Comparison of ENCODE assay signal across 1 cellular context in the genomic region with DNA sequence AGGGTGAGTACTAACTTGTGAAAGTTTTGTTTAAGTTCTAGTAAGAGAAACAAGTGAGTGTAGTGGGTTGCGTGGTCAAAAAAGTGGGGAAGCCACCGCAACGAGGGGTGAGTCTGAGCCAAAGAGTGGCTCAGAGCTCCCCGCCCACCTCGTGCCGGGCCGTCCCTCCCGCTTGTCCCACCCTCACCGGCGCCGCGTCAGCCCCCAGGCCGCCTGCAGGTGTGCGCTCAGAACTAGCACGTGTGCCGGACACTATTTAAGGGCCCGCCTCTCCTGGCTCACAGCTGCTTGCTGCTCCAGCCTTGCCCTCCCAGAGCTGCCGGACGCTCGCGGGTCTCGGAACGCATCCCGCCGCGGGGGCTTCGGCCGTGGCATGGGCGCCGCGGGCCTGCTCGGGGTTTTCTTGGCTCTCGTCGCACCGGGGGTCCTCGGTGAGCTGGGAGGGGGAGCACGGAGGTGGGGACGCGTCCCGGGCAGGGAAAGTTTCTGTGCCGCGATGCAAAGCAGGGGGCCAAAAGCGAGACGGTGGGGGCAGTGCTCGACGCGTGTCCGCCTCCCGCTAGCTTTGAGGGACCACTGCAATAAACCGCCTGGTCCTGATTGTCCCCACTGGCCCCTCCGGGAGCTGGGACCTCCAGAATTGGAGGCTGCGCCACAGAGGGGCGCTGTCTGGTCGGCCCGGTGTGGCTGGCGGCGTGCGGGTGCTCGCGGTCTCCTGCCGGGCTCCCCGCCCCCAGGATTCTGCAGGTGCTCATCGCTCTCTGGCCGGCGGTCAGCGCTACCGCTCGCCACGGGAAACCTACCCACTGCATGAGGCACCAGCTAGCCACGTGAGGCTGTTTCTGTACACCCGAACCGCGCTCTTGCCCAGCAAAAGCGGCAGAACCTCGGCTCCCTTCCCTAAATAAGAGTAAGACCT.
TF ChIP-seq lines count a peak whose summit lies in the region.

Gene CR2, plus strand, starts transcription at position 283 of the 919 bp plus-strand sequence. Its CDS starts 91 bp downstream, at position 374.

TF ChIP-seq in K562, 482 proteins besides CTCF, POLR2A, EP300 and RAD21 (continued from another document and continues in another):
- TF ChIP-seq, protein P1, sequence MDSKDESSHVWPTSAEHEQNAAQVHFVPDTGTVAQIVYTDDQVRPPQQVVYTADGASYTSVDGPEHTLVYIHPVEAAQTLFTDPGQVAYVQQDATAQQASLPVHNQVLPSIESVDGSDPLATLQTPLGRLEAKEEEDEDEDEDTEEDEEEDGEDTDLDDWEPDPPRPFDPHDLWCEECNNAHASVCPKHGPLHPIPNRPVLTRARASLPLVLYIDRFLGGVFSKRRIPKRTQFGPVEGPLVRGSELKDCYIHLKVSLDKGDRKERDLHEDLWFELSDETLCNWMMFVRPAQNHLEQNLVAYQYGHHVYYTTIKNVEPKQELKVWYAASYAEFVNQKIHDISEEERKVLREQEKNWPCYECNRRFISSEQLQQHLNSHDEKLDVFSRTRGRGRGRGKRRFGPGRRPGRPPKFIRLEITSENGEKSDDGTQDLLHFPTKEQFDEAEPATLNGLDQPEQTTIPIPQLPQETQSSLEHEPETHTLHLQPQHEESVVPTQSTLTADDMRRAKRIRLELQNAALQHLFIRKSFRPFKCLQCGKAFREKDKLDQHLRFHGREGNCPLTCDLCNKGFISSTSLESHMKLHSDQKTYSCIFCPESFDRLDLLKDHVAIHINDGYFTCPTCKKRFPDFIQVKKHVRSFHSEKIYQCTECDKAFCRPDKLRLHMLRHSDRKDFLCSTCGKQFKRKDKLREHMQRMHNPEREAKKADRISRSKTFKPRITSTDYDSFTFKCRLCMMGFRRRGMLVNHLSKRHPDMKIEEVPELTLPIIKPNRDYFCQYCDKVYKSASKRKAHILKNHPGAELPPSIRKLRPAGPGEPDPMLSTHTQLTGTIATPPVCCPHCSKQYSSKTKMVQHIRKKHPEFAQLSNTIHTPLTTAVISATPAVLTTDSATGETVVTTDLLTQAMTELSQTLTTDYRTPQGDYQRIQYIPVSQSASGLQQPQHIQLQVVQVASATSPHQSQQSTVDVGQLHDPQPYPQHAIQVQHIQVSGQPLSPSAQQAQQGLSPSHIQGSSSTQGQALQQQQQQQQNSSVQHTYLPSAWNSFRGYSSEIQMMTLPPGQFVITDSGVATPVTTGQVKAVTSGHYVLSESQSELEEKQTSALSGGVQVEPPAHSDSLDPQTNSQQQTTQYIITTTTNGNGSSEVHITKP (IDR thresholded peaks at IDR 0.05; ENCODE audit: partially characterized antibody), result no peak
- no peak for TF ChIP-seq ZC3H4 (CRISPR knock-in tag; IDR thresholded peaks at IDR 0.05; ENCODE audit: borderline replicate concordance)
- no peak for TF ChIP-seq ZNF436 (CRISPR knock-in tag; IDR thresholded peaks at IDR 0.05)
- no peak for TF ChIP-seq WHSC1 (IDR thresholded peaks at IDR 0.05; ENCODE audit: low read length)
- TF ChIP-seq, protein P2, sequence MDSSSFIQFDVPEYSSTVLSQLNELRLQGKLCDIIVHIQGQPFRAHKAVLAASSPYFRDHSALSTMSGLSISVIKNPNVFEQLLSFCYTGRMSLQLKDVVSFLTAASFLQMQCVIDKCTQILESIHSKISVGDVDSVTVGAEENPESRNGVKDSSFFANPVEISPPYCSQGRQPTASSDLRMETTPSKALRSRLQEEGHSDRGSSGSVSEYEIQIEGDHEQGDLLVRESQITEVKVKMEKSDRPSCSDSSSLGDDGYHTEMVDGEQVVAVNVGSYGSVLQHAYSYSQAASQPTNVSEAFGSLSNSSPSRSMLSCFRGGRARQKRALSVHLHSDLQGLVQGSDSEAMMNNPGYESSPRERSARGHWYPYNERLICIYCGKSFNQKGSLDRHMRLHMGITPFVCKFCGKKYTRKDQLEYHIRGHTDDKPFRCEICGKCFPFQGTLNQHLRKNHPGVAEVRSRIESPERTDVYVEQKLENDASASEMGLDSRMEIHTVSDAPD (CRISPR knock-in tag; IDR thresholded peaks at IDR 0.05), result no peak
- TF ChIP-seq ZKSCAN3 (CRISPR knock-in tag; IDR thresholded peaks at IDR 0.05), result no peak
- no peak for TF ChIP-seq COPS2 (conservative IDR thresholded peaks at IDR 0.05)
- TF ChIP-seq PTTG1 (tag; IDR thresholded peaks at IDR 0.05; ENCODE audit: low read depth), result no peak
- TF ChIP-seq XRCC5 (IDR thresholded peaks at IDR 0.05; ENCODE audit: low read depth, low read length), result no peak
- TF ChIP-seq RBBP5 (IDR thresholded peaks at IDR 0.05; ENCODE audit: borderline replicate concordance, insufficient read depth, low read length, poor library complexity, severe bottlenecking), result peak; percentile 42
- no peak for TF ChIP-seq GTF2F1 (IDR thresholded peaks at IDR 0.05; ENCODE audit: low read depth, low read length)
- TF ChIP-seq SLC30A9 (CRISPR knock-in tag; IDR thresholded peaks at IDR 0.05), result no peak
- TF ChIP-seq, protein P3, sequence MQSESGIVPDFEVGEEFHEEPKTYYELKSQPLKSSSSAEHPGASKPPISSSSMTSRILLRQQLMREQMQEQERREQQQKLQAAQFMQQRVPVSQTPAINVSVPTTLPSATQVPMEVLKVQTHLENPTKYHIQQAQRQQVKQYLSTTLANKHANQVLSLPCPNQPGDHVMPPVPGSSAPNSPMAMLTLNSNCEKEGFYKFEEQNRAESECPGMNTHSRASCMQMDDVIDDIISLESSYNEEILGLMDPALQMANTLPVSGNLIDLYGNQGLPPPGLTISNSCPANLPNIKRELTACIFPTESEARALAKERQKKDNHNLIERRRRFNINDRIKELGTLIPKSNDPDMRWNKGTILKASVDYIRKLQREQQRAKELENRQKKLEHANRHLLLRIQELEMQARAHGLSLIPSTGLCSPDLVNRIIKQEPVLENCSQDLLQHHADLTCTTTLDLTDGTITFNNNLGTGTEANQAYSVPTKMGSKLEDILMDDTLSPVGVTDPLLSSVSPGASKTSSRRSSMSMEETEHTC (IDR thresholded peaks at IDR 0.05), result no peak
- peak; percentile 92 for TF ChIP-seq ZNF57 (CRISPR knock-in tag; IDR thresholded peaks at IDR 0.05)
- no peak for TF ChIP-seq TEAD4 (IDR thresholded peaks at IDR 0.05; ENCODE audit: low read length)
- 0 out of 2 replicates have a peak, but pooled peaks have one; percentile 53 for TF ChIP-seq TEAD4 (CRISPR knock-in tag; IDR thresholded peaks at IDR 0.05; ENCODE audit: borderline replicate concordance)
- no peak for TF ChIP-seq ZFP1 (CRISPR knock-in tag; IDR thresholded peaks at IDR 0.05)
- TF ChIP-seq SMAD4 (CRISPR knock-in tag; conservative IDR thresholded peaks at IDR 0.05), result 0 out of 2 replicates have a peak, but pooled peaks have one; percentile 19
- no peak for TF ChIP-seq ZNF584 (CRISPR knock-in tag; IDR thresholded peaks at IDR 0.05; ENCODE audit: low read depth)
- TF ChIP-seq RCOR1 (IDR thresholded peaks at IDR 0.05; ENCODE audit: borderline replicate concordance in 1 of 2, low read depth in 2 of 2, low read length in 2 of 2), result no peak
- no peak for TF ChIP-seq RBM39 (optimal IDR thresholded peaks at IDR 0.05; ENCODE audit: low read depth, low read length)
- TF ChIP-seq CREM (IDR thresholded peaks at IDR 0.05; ENCODE audit: low read depth), result no peak
- TF ChIP-seq ZNF282 (CRISPR knock-in tag; IDR thresholded peaks at IDR 0.05), result no peak
- no peak for TF ChIP-seq HCFC1 (IDR thresholded peaks at IDR 0.05; ENCODE audit: low read depth, low read length)
- no peak for TF ChIP-seq THRA (IDR thresholded peaks at IDR 0.05)
- no peak for TF ChIP-seq ZHX1 (conservative IDR thresholded peaks at IDR 0.05; ENCODE audit: low read length)
- TF ChIP-seq, protein P4, sequence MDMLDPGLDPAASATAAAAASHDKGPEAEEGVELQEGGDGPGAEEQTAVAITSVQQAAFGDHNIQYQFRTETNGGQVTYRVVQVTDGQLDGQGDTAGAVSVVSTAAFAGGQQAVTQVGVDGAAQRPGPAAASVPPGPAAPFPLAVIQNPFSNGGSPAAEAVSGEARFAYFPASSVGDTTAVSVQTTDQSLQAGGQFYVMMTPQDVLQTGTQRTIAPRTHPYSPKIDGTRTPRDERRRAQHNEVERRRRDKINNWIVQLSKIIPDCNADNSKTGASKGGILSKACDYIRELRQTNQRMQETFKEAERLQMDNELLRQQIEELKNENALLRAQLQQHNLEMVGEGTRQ (CRISPR knock-in tag; IDR thresholded peaks at IDR 0.05), result no peak; the same call in 1 of the 2 replicates
- no peak for TF ChIP-seq TGIF2 (CRISPR knock-in tag; IDR thresholded peaks at IDR 0.05)
- TF ChIP-seq, protein P5, sequence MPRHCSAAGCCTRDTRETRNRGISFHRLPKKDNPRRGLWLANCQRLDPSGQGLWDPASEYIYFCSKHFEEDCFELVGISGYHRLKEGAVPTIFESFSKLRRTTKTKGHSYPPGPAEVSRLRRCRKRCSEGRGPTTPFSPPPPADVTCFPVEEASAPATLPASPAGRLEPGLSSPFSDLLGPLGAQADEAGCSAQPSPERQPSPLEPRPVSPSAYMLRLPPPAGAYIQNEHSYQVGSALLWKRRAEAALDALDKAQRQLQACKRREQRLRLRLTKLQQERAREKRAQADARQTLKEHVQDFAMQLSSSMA (CRISPR knock-in tag; IDR thresholded peaks at IDR 0.05), result no peak
- TF ChIP-seq CAMTA2 (CRISPR knock-in tag; conservative IDR thresholded peaks at IDR 0.05), result no peak
- no peak for TF ChIP-seq NELFE (IDR thresholded peaks at IDR 0.05; ENCODE audit: insufficient read depth, insufficient read length)
- TF ChIP-seq, protein P6, sequence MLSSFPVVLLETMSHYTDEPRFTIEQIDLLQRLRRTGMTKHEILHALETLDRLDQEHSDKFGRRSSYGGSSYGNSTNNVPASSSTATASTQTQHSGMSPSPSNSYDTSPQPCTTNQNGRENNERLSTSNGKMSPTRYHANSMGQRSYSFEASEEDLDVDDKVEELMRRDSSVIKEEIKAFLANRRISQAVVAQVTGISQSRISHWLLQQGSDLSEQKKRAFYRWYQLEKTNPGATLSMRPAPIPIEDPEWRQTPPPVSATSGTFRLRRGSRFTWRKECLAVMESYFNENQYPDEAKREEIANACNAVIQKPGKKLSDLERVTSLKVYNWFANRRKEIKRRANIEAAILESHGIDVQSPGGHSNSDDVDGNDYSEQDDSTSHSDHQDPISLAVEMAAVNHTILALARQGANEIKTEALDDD (IDR thresholded peaks at IDR 0.05), result no peak; the same call in 1 of the 2 replicates
- TF ChIP-seq ZNF583 (CRISPR knock-in tag; IDR thresholded peaks at IDR 0.05), result no peak
- TF ChIP-seq MAFF (IDR thresholded peaks at IDR 0.05; ENCODE audit: low read length), result no peak
- TF ChIP-seq XRCC3 (IDR thresholded peaks at IDR 0.05), result no peak
- no peak for TF ChIP-seq NEUROD1 (IDR thresholded peaks at IDR 0.05; ENCODE audit: borderline replicate concordance, low read depth, low read length, partially characterized antibody)
- TF ChIP-seq ZNF143 (CRISPR knock-in tag; IDR thresholded peaks at IDR 0.05), result no peak
- TF ChIP-seq, protein P7, sequence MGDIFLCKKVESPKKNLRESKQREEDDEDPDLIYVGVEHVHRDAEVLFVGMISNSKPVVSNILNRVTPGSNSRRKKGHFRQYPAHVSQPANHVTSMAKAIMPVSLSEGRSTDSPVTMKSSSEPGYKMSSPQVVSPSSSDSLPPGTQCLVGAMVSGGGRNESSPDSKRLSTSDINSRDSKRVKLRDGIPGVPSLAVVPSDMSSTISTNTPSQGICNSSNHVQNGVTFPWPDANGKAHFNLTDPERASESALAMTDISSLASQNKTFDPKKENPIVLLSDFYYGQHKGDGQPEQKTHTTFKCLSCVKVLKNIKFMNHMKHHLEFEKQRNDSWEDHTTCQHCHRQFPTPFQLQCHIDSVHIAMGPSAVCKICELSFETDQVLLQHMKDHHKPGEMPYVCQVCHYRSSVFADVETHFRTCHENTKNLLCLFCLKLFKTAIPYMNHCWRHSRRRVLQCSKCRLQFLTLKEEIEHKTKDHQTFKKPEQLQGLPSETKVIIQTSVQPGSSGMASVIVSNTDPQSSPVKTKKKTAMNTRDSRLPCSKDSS (IDR thresholded peaks at IDR 0.05; ENCODE audit: low read depth, partially characterized antibody), result no peak
- TF ChIP-seq TAF1 (IDR thresholded peaks at IDR 0.05; ENCODE audit: control insufficient read depth, extremely low read depth, insufficient read depth, low read length, severe bottlenecking), result no peak
- TF ChIP-seq, protein P8, sequence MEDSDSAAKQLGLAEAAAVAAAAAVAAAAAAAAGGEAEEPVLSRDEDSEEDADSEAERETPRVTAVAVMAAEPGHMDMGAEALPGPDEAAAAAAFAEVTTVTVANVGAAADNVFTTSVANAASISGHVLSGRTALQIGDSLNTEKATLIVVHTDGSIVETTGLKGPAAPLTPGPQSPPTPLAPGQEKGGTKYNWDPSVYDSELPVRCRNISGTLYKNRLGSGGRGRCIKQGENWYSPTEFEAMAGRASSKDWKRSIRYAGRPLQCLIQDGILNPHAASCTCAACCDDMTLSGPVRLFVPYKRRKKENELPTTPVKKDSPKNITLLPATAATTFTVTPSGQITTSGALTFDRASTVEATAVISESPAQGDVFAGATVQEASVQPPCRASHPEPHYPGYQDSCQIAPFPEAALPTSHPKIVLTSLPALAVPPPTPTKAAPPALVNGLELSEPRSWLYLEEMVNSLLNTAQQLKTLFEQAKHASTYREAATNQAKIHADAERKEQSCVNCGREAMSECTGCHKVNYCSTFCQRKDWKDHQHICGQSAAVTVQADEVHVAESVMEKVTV (CRISPR knock-in tag; IDR thresholded peaks at IDR 0.05), result no peak
- no peak for TF ChIP-seq ZC3H11A (IDR thresholded peaks at IDR 0.05; ENCODE audit: low read depth, low read length)
- no peak; the same call in 1 of the 2 replicates for TF ChIP-seq ZNF511 (CRISPR knock-in tag; IDR thresholded peaks at IDR 0.05)
